ENCODE assay signal across 18 cellular contexts in genomic region chr3:126781406-126781805, GRCh38.
A peak's percentile ranks its signal among the peaks of the same experiment; 100 is the strongest.
DNase-seq lines count a peak whose midpoint lies in the region; ATAC-seq and TF ChIP-seq lines count a peak whose summit lies in the region.
"Had no signal": no experiment of that assay in that cellular context is flagged by ENCODE, and none has a peak within 500 bp of the region (broad histone marks: within the 10 kb centered on the region; RNA-seq: fewer than 3 reads in every experiment).

No MANE protein-coding gene starts in this region.

- H3K9me3 ChIP-seq in GM23248 (ENCODE audit: low read depth) (no peaks in the 10 kb centered on the region), RWPE2 (ENCODE audit: severe bottlenecking) (no peaks in the 10 kb centered on the region), smooth muscle cell (replicated peaks; ENCODE audit: low read depth) (no peaks in the 10 kb centered on the region), ascending aorta (no peaks in the 10 kb centered on the region)
- H3K9me3 ChIP-seq: adrenal gland, pancreas had no signal

- H3K27me3 ChIP-seq in GM23248 (replicated peaks; ENCODE audit: insufficient read depth) (no peaks in the 10 kb centered on the region), RWPE2 (ENCODE audit: insufficient read depth, poor library complexity, severe bottlenecking) (no peaks in the 10 kb centered on the region), smooth muscle cell (ENCODE audit: low read depth) (no peaks in the 10 kb centered on the region), ascending aorta (no peaks in the 10 kb centered on the region)
- H3K27me3 ChIP-seq: adrenal gland, pancreas had no signal

- DNase-seq in GM23248 (peak; percentile 40), RWPE2 (ENCODE audit: low spot score) (no peak), fibroblast of peridontal ligament (ENCODE audit: extremely low read depth) (peak; percentile 35), smooth muscle cell (lab: John Stamatoyannopoulos, UW; ENCODE audit: unreplicated experiment) (no peak), NCI-H2196 (lab: John Stamatoyannopoulos, UW; ENCODE audit: unreplicated experiment) (no peak), ascending aorta (ENCODE audit: low spot score in 2 of 2) (no peak)
- DNase-seq in stimulated activated naive CD4-positive, alpha-beta T cell treated with Interleukin-2 at 50 U/mL for 16 hours (lab: John Stamatoyannopoulos, UW) = no peak
- DNase-seq: activated CD4-positive, CD25-positive, alpha-beta regulatory T cell; activated CD8-positive, alpha-beta memory T cell treated with anti-CD3 and anti-CD28 coated beads, Interleukin-2, amount 10 ng/mL, durations not matched to agents 7 days and 5 days; adrenal gland; central memory CD4-positive, alpha-beta T cell; DMS153; effector memory CD4-positive, alpha-beta T cell; left colon; pancreas; small intestine; stimulated activated CD4-positive, alpha-beta T cell treated with anti-CD3 and anti-CD28 coated beads, Interleukin-4, amount 100 ng/mL, for 4 hours; stimulated activated CD8-positive, alpha-beta memory T cell treated with anti-CD3 and anti-CD28 coated beads, Interleukin-4, amount 100 ng/mL, for 48 hours had no signal

- TF ChIP-seq CTCF in RWPE2 (IDR thresholded peaks at IDR 0.05; ENCODE audit: poor library complexity, severe bottlenecking) = no peak
- TF ChIP-seq CTCF in smooth muscle cell (IDR thresholded peaks at IDR 0.05; ENCODE audit: borderline replicate concordance, insufficient read depth, poor library complexity, severe bottlenecking) = no peak
- no peak for TF ChIP-seq CTCF in ascending aorta (IDR thresholded peaks at IDR 0.05)

- no peaks in the 10 kb centered on the region for H3K9me2 ChIP-seq in GM23248 (ENCODE audit: insufficient read depth)

- H3K79me2 ChIP-seq in GM23248 (ENCODE audit: insufficient read depth) = no peaks in the 10 kb centered on the region
- H3K79me2 ChIP-seq in smooth muscle cell (ENCODE audit: low read depth) = no peaks in the 10 kb centered on the region

- H3K4me1 ChIP-seq in GM23248 (ENCODE audit: insufficient read depth) (peaks cover 39% of the 10 kb centered on the region), RWPE2 (ENCODE audit: insufficient read depth, poor library complexity, severe bottlenecking) (peaks cover 21% of the 10 kb centered on the region), smooth muscle cell (ENCODE audit: low read depth) (peaks cover 42% of the 10 kb centered on the region), ascending aorta (peaks cover 0 to 7% of the 10 kb centered on the region in 2 donors)
- H3K4me1 ChIP-seq: adrenal gland, pancreas had no signal

- intact Hi-C loops in ascending aorta (cut with DNase I) = no loop called here

- in situ Hi-C loops in GM23248 (cut with MboI) = no loop called here

- H3K36me3 ChIP-seq in GM23248 (ENCODE audit: low read depth) = no peaks in the 10 kb centered on the region
- H3K36me3 ChIP-seq in RWPE2 (ENCODE audit: low read depth) = 0 out of 2 replicates have a peak, but pooled peaks cover 4% of the 10 kb centered on the region
- H3K36me3 ChIP-seq in smooth muscle cell (ENCODE audit: low read depth) = no peaks in the 10 kb centered on the region
- H3K36me3 ChIP-seq in ascending aorta = no peaks in the 10 kb centered on the region
- H3K36me3 ChIP-seq: adrenal gland, pancreas had no signal

- no peaks in the 10 kb centered on the region for H4K20me1 ChIP-seq in GM23248 (ENCODE audit: insufficient read depth)
- H4K20me1 ChIP-seq in smooth muscle cell (ENCODE audit: low read depth) = no peaks in the 10 kb centered on the region

- WGBS in GM23248 (ENCODE audit: low coverage in 1 of 2, low lambda C conversion rate in 2 of 2, missing lambda C conversion rate in 2 of 2), 2 experiments = 37 to 52% methylated on average over 3 of the region's 3 CpGs
- 89% methylated on average over 3 of the region's 3 CpGs for WGBS in smooth muscle cell (ENCODE audit: low lambda C conversion rate)

- H3F3A ChIP-seq in GM23248 (ENCODE audit: insufficient read depth) (peaks cover 35% of the 10 kb centered on the region), smooth muscle cell (ENCODE audit: low read depth) (peaks cover 19% of the 10 kb centered on the region)

- H2AFZ ChIP-seq in GM23248 (peak overlapping the region; percentile 40; the same call in 1 of the 2 replicates), smooth muscle cell (ENCODE audit: low read depth) (no peak overlapping the region)

- H3K4me3 ChIP-seq in GM23248 = peak overlapping the region; percentile 60
- H3K4me3 ChIP-seq in RWPE2 (ENCODE audit: severe bottlenecking) = no peak overlapping the region
- H3K4me3 ChIP-seq in smooth muscle cell = no peak overlapping the region
- no peak overlapping the region for H3K4me3 ChIP-seq in ascending aorta
- H3K4me3 ChIP-seq: adrenal gland, pancreas had no signal

- H3K9ac ChIP-seq in GM23248 = peak overlapping the region; percentile 87
- no peak overlapping the region for H3K9ac ChIP-seq in smooth muscle cell (ENCODE audit: low read depth)

- H3K27ac ChIP-seq in GM23248 = peak overlapping the region; percentile 100
- peak overlapping the region; percentile 96 for H3K27ac ChIP-seq in RWPE2 (ENCODE audit: poor library complexity, severe bottlenecking)
- H3K27ac ChIP-seq in smooth muscle cell (ENCODE audit: low read depth) = peak overlapping the region; percentile 95
- peak overlapping the region in 1 of 2 donors; percentile 44 for H3K27ac ChIP-seq in ascending aorta
- H3K27ac ChIP-seq: pancreas had no signal

- ATAC-seq in RWPE2 (ENCODE audit: low read depth) = no peak
- ATAC-seq: activated CD8-positive, alpha-beta memory T cell treated with anti-CD3 and anti-CD28 coated beads, Interleukin-2, amount 10 ng/mL, durations not matched to agents 7 days and 5 days; left colon had no signal

- H3K4me2 ChIP-seq in GM23248 (ENCODE audit: unreplicated experiment) = peak overlapping the region; percentile 88
- peak overlapping the region; percentile 68 for H3K4me2 ChIP-seq in smooth muscle cell

Comparison
In these comparisons a context has a peak if more than half of its experiments do, and no peak if none do; other contexts are left out.
1. DNase-seq: peak in GM23248 (single experiment) and fibroblast of peridontal ligament (single experiment); none in RWPE2 (single experiment), smooth muscle cell (single experiment), stimulated activated naive CD4-positive, alpha-beta T cell treated with Interleukin-2 at 50 U/mL for 16 hours (single experiment), NCI-H2196 (single experiment) and ascending aorta (0 of 2).